20 cellular contexts compared by ENCODE assay signal in the genomic region with DNA sequence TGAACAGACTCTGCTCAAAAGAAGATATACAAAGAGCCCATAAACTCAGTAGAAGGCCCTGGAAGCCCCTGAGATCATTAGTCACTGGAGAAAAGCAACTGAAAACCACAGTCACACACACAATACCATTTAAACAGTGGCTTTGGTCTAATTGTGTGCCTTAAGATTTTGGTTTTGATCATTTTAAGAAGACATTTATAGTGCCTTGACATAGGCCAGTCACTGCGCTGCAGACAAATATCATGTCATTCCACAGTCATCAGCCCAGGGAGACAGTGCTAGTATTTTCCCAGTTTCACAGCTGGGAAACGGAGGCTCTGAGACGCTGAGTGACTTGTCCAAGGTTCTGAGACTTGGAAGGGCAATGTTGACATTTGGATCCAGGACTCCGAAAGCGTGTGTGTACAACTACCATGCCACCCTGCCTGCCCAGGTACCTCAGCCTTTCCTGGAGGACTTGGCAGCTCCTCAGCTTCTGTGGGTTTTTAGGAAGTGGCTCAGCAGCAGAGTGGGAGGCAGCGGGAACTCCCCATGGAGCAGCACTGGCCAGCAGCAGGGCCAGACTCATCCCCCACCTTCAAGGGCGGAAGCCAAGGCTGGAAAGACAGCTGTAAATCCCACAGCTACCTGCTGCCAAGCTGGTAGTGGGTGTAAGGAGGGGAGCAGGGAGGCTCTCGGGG.
A peak's percentile ranks its signal among the peaks of the same experiment; 100 is the strongest.
DNase-seq lines count a peak whose midpoint lies in the region; ATAC-seq, FAIRE-seq and TF ChIP-seq lines count a peak whose summit lies in the region.
"Had no signal": no experiment of that assay in that cellular context is flagged by ENCODE, and none has a peak within 500 bp of the region (broad histone marks: within the 10 kb centered on the region; RNA-seq: fewer than 3 reads in every experiment).

No MANE protein-coding gene starts in this region.

- H3K27me3 ChIP-seq in left lung (no peaks in the 10 kb centered on the region), neuronal stem cell (ENCODE audit: control insufficient read depth in 3 of 3, insufficient read depth in 3 of 3, low read depth in 1 of 3, low read length in 3 of 3) (no peaks in the 10 kb centered on the region), smooth muscle cell (ENCODE audit: low read depth) (no peaks in the 10 kb centered on the region)
- H3K27me3 ChIP-seq: BE2C had no signal

- H2BK5ac ChIP-seq in neuronal stem cell (ENCODE audit: low read length), result no peak overlapping the region

- no peak overlapping the region for H3K23ac ChIP-seq in neuronal stem cell (ENCODE audit: low read depth, low read length, poor library complexity)

- no peak overlapping the region for H3K4me2 ChIP-seq in neuronal stem cell (ENCODE audit: insufficient read depth, low read length, poor library complexity, severe bottlenecking)
- peak overlapping the region; percentile 1 for H3K4me2 ChIP-seq in smooth muscle cell

- POLR2A ChIA-PET in GM10248 (lab: Yijun Ruan, JAX), result no interaction called here

- H3K4me1 ChIP-seq in left lung (no peaks in the 10 kb centered on the region), neuronal stem cell (ENCODE audit: control insufficient read depth in 2 of 2, insufficient read depth in 1 of 2, low read depth in 1 of 2, low read length in 2 of 2) (no peaks in the 10 kb centered on the region), smooth muscle cell (ENCODE audit: low read depth) (peaks cover 3% of the 10 kb centered on the region)
- H3K4me1 ChIP-seq: BE2C had no signal

- TF ChIP-seq RAD21 in Ishikawa (IDR thresholded peaks at IDR 0.05; ENCODE audit: low read depth), result no peak

- no peaks in the 10 kb centered on the region for H3K79me1 ChIP-seq in neuronal stem cell (ENCODE audit: low read depth, low read length)

- no peak overlapping the region for H3K9ac ChIP-seq in neuronal stem cell (ENCODE audit: low read depth, low read length, poor library complexity)
- no peak overlapping the region for H3K9ac ChIP-seq in smooth muscle cell (ENCODE audit: low read depth)
- H3K9ac ChIP-seq: GM23248 had no signal

- H4K91ac ChIP-seq in neuronal stem cell (ENCODE audit: low read depth, low read length, poor library complexity), result no peak overlapping the region

- TF ChIP-seq CTCF in left lung (IDR thresholded peaks at IDR 0.05), result no peak
- TF ChIP-seq CTCF in smooth muscle cell (IDR thresholded peaks at IDR 0.05; ENCODE audit: borderline replicate concordance, insufficient read depth, poor library complexity, severe bottlenecking), result no peak
- no peak for TF ChIP-seq CTCF in GM10248 (IDR thresholded peaks at IDR 0.05; ENCODE audit: control extremely low read depth, extremely low read depth, low read depth, missing control alignments)

- no peaks in the 10 kb centered on the region for H3K79me2 ChIP-seq in smooth muscle cell (ENCODE audit: low read depth)

- in situ Hi-C loops in G401 (cut with HindIII; ENCODE audit: low sequenced_read_pairs), result no loop called here

- no peak overlapping the region for H3K4me3 ChIP-seq in left lung
- no peak overlapping the region for H3K4me3 ChIP-seq in neuronal stem cell (ENCODE audit: low read length in 2 of 2)
- H3K4me3 ChIP-seq in smooth muscle cell, result no peak overlapping the region
- H3K4me3 ChIP-seq: GM23248 had no signal

- H4K20me1 ChIP-seq in smooth muscle cell (ENCODE audit: low read depth), result no peaks in the 10 kb centered on the region

- H3K27ac ChIP-seq in left lung, result no peak overlapping the region
- H3K27ac ChIP-seq in neuronal stem cell (replicated peaks; ENCODE audit: low read length), result no peak overlapping the region
- peak overlapping the region; percentile 17 for H3K27ac ChIP-seq in smooth muscle cell (ENCODE audit: low read depth)
- H3K27ac ChIP-seq: GM23248 had no signal

- no peak for TF ChIP-seq POLR2A in H54 (IDR thresholded peaks at IDR 0.05; ENCODE audit: low read depth, low read length)

- no peak overlapping the region for H2BK15ac ChIP-seq in neuronal stem cell (ENCODE audit: low read length)

- no peaks in the 10 kb centered on the region for H3K9me3 ChIP-seq in left lung
- no peaks in the 10 kb centered on the region for H3K9me3 ChIP-seq in neuronal stem cell (replicated peaks in 1 of 2; ENCODE audit: control insufficient read depth in 2 of 2, insufficient read depth in 1 of 2, low read depth in 1 of 2, low read length in 2 of 2)
- H3K9me3 ChIP-seq in smooth muscle cell (replicated peaks; ENCODE audit: low read depth), result no peaks in the 10 kb centered on the region
- H3K9me3 ChIP-seq: BE2C had no signal

- FAIRE-seq in H54 (lab: Jason Lieb, UNC), result no peak
- FAIRE-seq: GM12892, GM18507, HepG2 had no signal

- peaks cover 5% of the 10 kb centered on the region for H3F3A ChIP-seq in smooth muscle cell (ENCODE audit: low read depth)

- no peak overlapping the region for H2BK120ac ChIP-seq in neuronal stem cell (ENCODE audit: low read depth, low read length)

- CTCF ChIA-PET in GM10248 (lab: Yijun Ruan, JAX), result no interaction called here

- peak in 1 of 2 donors; percentile 45 for DNase-seq in left lung
- no peak for DNase-seq in neuronal stem cell (ENCODE audit: low spot score)
- DNase-seq in smooth muscle cell (lab: John Stamatoyannopoulos, UW; ENCODE audit: unreplicated experiment), result no peak
- no peak for DNase-seq in GM10248 (ENCODE audit: extremely low spot score)
- no peak for DNase-seq in G401 (ENCODE audit: low spot score)
- DNase-seq in COLO668 (lab: John Stamatoyannopoulos, UW; ENCODE audit: unreplicated experiment), result no peak
- DNase-seq in H54 (ENCODE audit: insufficient read length, low spot score), result no peak
- DNase-seq: ACHN; BE2C; C1 segment of cervical spinal cord; Calu3; CD4-positive, alpha-beta T cell; DMS79 treated with DMSO at 0.1 percent for 48 hours; GM23248; H7; KG1 had no signal

- no peak overlapping the region for H4K8ac ChIP-seq in neuronal stem cell (ENCODE audit: low read depth, low read length)

- no CpG with 5 or more reads among the region's 8 CpGs for WGBS in neuronal stem cell (ENCODE audit: extremely low coverage in 2 of 2, insufficient read length in 2 of 2, insufficient replicate concordance in 1 of 2), 2 donors
- WGBS in smooth muscle cell (ENCODE audit: low lambda C conversion rate), result 54% methylated on average over 8 of the region's 8 CpGs

- no peak overlapping the region for H3K4ac ChIP-seq in neuronal stem cell (ENCODE audit: low read length)

- H2AFZ ChIP-seq in neuronal stem cell (ENCODE audit: low read length), result no peak overlapping the region
- no peak overlapping the region for H2AFZ ChIP-seq in smooth muscle cell (ENCODE audit: low read depth)
- H2AFZ ChIP-seq: GM23248 had no signal

- H3K18ac ChIP-seq in neuronal stem cell (ENCODE audit: low read length), result peak overlapping the region; percentile 48

- ATAC-seq in left lung, result peak; percentile 56
- ATAC-seq: HepG2 had no signal

- no peak overlapping the region for H3K14ac ChIP-seq in neuronal stem cell (ENCODE audit: low read length)

- H2BK12ac ChIP-seq in neuronal stem cell (ENCODE audit: low read length), result no peak overlapping the region

- TF ChIP-seq EP300 in Ishikawa (IDR thresholded peaks at IDR 0.05; ENCODE audit: borderline replicate concordance), result no peak

- no peak overlapping the region for H2AK5ac ChIP-seq in neuronal stem cell (ENCODE audit: low read depth, low read length)

- H3K36me3 ChIP-seq in left lung (no peaks in the 10 kb centered on the region), neuronal stem cell (replicated peaks in 1 of 2; ENCODE audit: control insufficient read depth in 2 of 2, insufficient read depth in 2 of 2, low read length in 2 of 2) (no peaks in the 10 kb centered on the region), smooth muscle cell (ENCODE audit: low read depth) (no peaks in the 10 kb centered on the region)
- H3K36me3 ChIP-seq: BE2C had no signal

- intact Hi-C loops in left lung (cut with DNase I), result no loop called here

TF ChIP-seq in Ishikawa, 13 proteins besides CTCF, POLR2A, EP300 and RAD21:
- no peak for TF ChIP-seq ZBTB7A (IDR thresholded peaks at IDR 0.05; ENCODE audit: low read depth)
- TF ChIP-seq TCF12 (IDR thresholded peaks at IDR 0.05; ENCODE audit: low read depth), result no peak
- TF ChIP-seq TEAD4 (IDR thresholded peaks at IDR 0.05), result no peak
- TF ChIP-seq, protein P1, sequence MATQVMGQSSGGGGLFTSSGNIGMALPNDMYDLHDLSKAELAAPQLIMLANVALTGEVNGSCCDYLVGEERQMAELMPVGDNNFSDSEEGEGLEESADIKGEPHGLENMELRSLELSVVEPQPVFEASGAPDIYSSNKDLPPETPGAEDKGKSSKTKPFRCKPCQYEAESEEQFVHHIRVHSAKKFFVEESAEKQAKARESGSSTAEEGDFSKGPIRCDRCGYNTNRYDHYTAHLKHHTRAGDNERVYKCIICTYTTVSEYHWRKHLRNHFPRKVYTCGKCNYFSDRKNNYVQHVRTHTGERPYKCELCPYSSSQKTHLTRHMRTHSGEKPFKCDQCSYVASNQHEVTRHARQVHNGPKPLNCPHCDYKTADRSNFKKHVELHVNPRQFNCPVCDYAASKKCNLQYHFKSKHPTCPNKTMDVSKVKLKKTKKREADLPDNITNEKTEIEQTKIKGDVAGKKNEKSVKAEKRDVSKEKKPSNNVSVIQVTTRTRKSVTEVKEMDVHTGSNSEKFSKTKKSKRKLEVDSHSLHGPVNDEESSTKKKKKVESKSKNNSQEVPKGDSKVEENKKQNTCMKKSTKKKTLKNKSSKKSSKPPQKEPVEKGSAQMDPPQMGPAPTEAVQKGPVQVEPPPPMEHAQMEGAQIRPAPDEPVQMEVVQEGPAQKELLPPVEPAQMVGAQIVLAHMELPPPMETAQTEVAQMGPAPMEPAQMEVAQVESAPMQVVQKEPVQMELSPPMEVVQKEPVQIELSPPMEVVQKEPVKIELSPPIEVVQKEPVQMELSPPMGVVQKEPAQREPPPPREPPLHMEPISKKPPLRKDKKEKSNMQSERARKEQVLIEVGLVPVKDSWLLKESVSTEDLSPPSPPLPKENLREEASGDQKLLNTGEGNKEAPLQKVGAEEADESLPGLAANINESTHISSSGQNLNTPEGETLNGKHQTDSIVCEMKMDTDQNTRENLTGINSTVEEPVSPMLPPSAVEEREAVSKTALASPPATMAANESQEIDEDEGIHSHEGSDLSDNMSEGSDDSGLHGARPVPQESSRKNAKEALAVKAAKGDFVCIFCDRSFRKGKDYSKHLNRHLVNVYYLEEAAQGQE (IDR thresholded peaks at IDR 0.05; ENCODE audit: low read depth), result peak; percentile 53
